In genomic region chr17:32998893-32999240, GRCh38 we compare ENCODE assay signal across 14 cellular contexts. TPM values are rescaled to one million over a fixed set of nuclear protein-coding genes. Genes with fewer than 3 reads are reported as not detected.
DNase-seq lines count a peak whose midpoint lies in the region; ATAC-seq, FAIRE-seq and TF ChIP-seq lines count a peak whose summit lies in the region.
"Had no signal": no experiment of that assay in that cellular context is flagged by ENCODE, and none has a peak within 500 bp of the region (broad histone marks: within the 10 kb centered on the region; RNA-seq: fewer than 3 reads in every experiment).

No MANE protein-coding gene starts in this region.

- H3F3A ChIP-seq in GM23338 (replicated peaks; ENCODE audit: low read depth), result no peaks in the 10 kb centered on the region

- H3K27ac ChIP-seq in GM23338 (ENCODE audit: low read depth), result no peak overlapping the region
- H3K27ac ChIP-seq in substantia nigra (ENCODE audit: low read depth, low read length, poor library complexity, severe bottlenecking), result no peak overlapping the region
- H3K27ac ChIP-seq: heart right ventricle had no signal

- H4K20me1 ChIP-seq in GM23338 (replicated peaks; ENCODE audit: insufficient read depth), result no peaks in the 10 kb centered on the region

- ATAC-seq in GM23338, result peak; percentile 20; the same call in 2 of the 3 replicates

- peak overlapping the region; percentile 82 for H2AFZ ChIP-seq in GM23338

- H3K9me3 Mint-ChIP-seq in GM23338, result no peaks in the 10 kb centered on the region
- H3K9me3 Mint-ChIP-seq: activated CD4-positive, alpha-beta T cell treated with anti-CD3 and anti-CD28 coated beads, Interleukin-2, amount 10 ng/mL, durations not matched to agents 24 days and 14 days had no signal

- H3K4me3 Mint-ChIP-seq in GM23338, result no peak overlapping the region
- H3K4me3 Mint-ChIP-seq: activated CD4-positive, alpha-beta T cell treated with anti-CD3 and anti-CD28 coated beads, Interleukin-2, amount 10 ng/mL, durations not matched to agents 24 days and 14 days had no signal

- peak overlapping the region; percentile 71 for H3K4me2 ChIP-seq in GM23338

- no peaks in the 10 kb centered on the region for H3K36me3 Mint-ChIP-seq in GM23338 (ENCODE audit: low read depth)

- no peak for DNase-seq in GM23338 (ENCODE audit: low spot score)
- peak; percentile 35 for DNase-seq in RPMI7951 (ENCODE audit: low read depth)
- DNase-seq in fibroblast of villous mesenchyme (ENCODE audit: low read depth), result peak; percentile 37
- DNase-seq in skeletal muscle cell (ENCODE audit: low read depth), result peak; percentile 26
- no peak for DNase-seq in substantia nigra (lab: John Stamatoyannopoulos, UW)
- no peak for DNase-seq in NK-92 treated with Interleukin-12 subunit alpha and Interleukin-12 subunit beta, amount 100 ng/mL, for 24 hours (lab: John Stamatoyannopoulos, UW)
- DNase-seq in SKM-1 (lab: John Stamatoyannopoulos, UW; ENCODE audit: unreplicated experiment), result no peak
- no peak for DNase-seq in D721Med (ENCODE audit: insufficient read length, low spot score)
- DNase-seq: activated gamma-delta T cell had no signal

- H3K4me3 ChIP-seq in GM23338 (0 out of 2 replicates have a peak overlapping the region, but pooled peaks have one; percentile 41), fibroblast of villous mesenchyme (ENCODE audit: low read depth, low read length) (peak overlapping the region; percentile 27), skeletal muscle cell (ENCODE audit: low read depth, low read length) (no peak overlapping the region)
- H3K4me3 ChIP-seq: heart right ventricle had no signal

- H3K79me2 ChIP-seq in GM23338 (replicated peaks; ENCODE audit: insufficient read depth), result no peaks in the 10 kb centered on the region

- FAIRE-seq in D721Med (lab: Jason Lieb, UNC), result no peak

- H3K4me1 Mint-ChIP-seq in GM23338, result peaks cover 2% of the 10 kb centered on the region; the same call in 2 of the 3 replicates

- H3K4me1 ChIP-seq in GM23338 (ENCODE audit: insufficient read depth), result no peaks in the 10 kb centered on the region

- H3K27me3 Mint-ChIP-seq in GM23338 (ENCODE audit: insufficient read depth, low read depth, poor library complexity), result peaks cover 12% of the 10 kb centered on the region

- no peaks in the 10 kb centered on the region for H3K36me3 ChIP-seq in GM23338 (ENCODE audit: insufficient read depth)
- H3K36me3 ChIP-seq: heart right ventricle had no signal

- no peak overlapping the region for H3K27ac Mint-ChIP-seq in GM23338
- H3K27ac Mint-ChIP-seq: activated CD4-positive, alpha-beta T cell treated with anti-CD3 and anti-CD28 coated beads, Interleukin-2, amount 10 ng/mL, durations not matched to agents 24 days and 14 days had no signal

- no peaks in the 10 kb centered on the region for H3K9me2 ChIP-seq in GM23338 (ENCODE audit: insufficient read depth)

- TF ChIP-seq CTCF in GM23338 (conservative IDR thresholded peaks at IDR 0.05; ENCODE audit: low read depth in 2 of 2) (no peak), fibroblast of villous mesenchyme (IDR thresholded peaks at IDR 0.05; ENCODE audit: insufficient read depth, low read depth, low read length) (no peak), D721Med (IDR thresholded peaks at IDR 0.05; ENCODE audit: insufficient read depth, missing control alignments) (no peak)

- H3K27me3 ChIP-seq in GM23338 (ENCODE audit: insufficient read depth), result peaks cover 9% of the 10 kb centered on the region; the same call in 1 of the 2 replicates

TF ChIP-seq in GM23338, 12 proteins besides CTCF, POLR2A, EP300 and RAD21:
- no peak for TF ChIP-seq ZNF114 (CRISPR knock-in tag; IDR thresholded peaks at IDR 0.05)
- TF ChIP-seq ZNF462 (CRISPR knock-in tag; IDR thresholded peaks at IDR 0.05), result no peak

RNA-seq across cellular contexts. Expression of gene SPACA3, which starts 7.2 kb away (rescaled TPM):
- not detected in 2 replicates for total RNA-seq in GM23338 (2014; rRNA removed; shearing (Covaris generic))
- polyA plus RNA-seq in GM23338 (2016; fragmentation: Nextera tagmentation; extraction: Ambion mirVana), result not detected in 2 replicates
- total RNA-seq in RPMI7951 (2014; rRNA removed; shearing (Covaris generic)), result 0.20 TPM in 1 of 2 replicates, not detected in the other
- not detected in 2 replicates for total RNA-seq in fibroblast of villous mesenchyme
- total RNA-seq: activated CD4-positive, alpha-beta T cell treated with anti-CD3 and anti-CD28 coated beads, Interleukin-2, amount 10 ng/mL, durations not matched to agents 24 days and 14 days; heart right ventricle; mucosa of gallbladder; right cardiac atrium; temporal lobe had no signal
- polyA plus RNA-seq: heart right ventricle, right cardiac atrium had no signal

Comparison
In these comparisons a context has a peak if more than half of its experiments do, and no peak if none do; other contexts are left out.
1. DNase-seq: peak in RPMI7951 (single experiment), fibroblast of villous mesenchyme (single experiment) and skeletal muscle cell (single experiment); none in GM23338 (single experiment), substantia nigra (0 of 49), NK-92 treated with Interleukin-12 subunit alpha and Interleukin-12 subunit beta, amount 100 ng/mL, for 24 hours (single experiment), SKM-1 (single experiment) and D721Med (single experiment).